In genomic region chr2:203893823-203894222, GRCh38 we compare ENCODE assay signal across 25 cellular contexts. TPM values are rescaled to one million over a fixed set of nuclear protein-coding genes. Genes with fewer than 3 reads are reported as not detected.
DNase-seq lines count a peak whose midpoint lies in the region; ATAC-seq and TF ChIP-seq lines count a peak whose summit lies in the region.
"Had no signal": no experiment of that assay in that cellular context is flagged by ENCODE, and none has a peak within 500 bp of the region (broad histone marks: within the 10 kb centered on the region; RNA-seq: fewer than 3 reads in every experiment).

No MANE protein-coding gene starts in this region.

- H3K27ac ChIP-seq in esophagus muscularis mucosa (replicated peaks in 1 of 4), result peak overlapping the region in 3 of 4 donors; percentile 35 to 52 (median 38)
- H3K27ac ChIP-seq: 22Rv1, cardiac muscle cell, neural progenitor cell, suprapubic skin had no signal

- H3K4me1 ChIP-seq in esophagus muscularis mucosa, result peaks cover 0 to 39% (median 16%) of the 10 kb centered on the region in 4 donors

- H3K9me3 ChIP-seq in esophagus muscularis mucosa, result no peaks in the 10 kb centered on the region
- H3K9me3 ChIP-seq: suprapubic skin had no signal

- H3K9me3 Mint-ChIP-seq in T-helper 1 cell treated with Interleukin-12 subunit alpha and Interleukin-12 subunit beta and Interleukin-4 antibody, amounts not matched to agents 30 μg/mL and 1 μg/mL, for 36 hours, result peaks cover under 1% of the 10 kb centered on the region
- H3K9me3 Mint-ChIP-seq: CD4-positive, alpha-beta memory T cell; dendritic cell treated with granulocyte-macrophage colony-stimulating factor and Interleukin-4, amounts not matched to agents 40 ng/mL and 50 ng/mL, for 4 days; neural progenitor cell had no signal

- H3K36me3 ChIP-seq in esophagus muscularis mucosa, result no peaks in the 10 kb centered on the region
- H3K36me3 ChIP-seq: cardiac muscle cell, neural progenitor cell, suprapubic skin had no signal

- intact Hi-C loops in Right ventricle myocardium superior (cut with DNase I), result no loop called here
- intact Hi-C loops in cardiac septum (cut with DNase I), result no loop called here
- intact Hi-C loops in esophagus muscularis mucosa (cut with DNase I), result no loop called here

- no peak for TF ChIP-seq EP300 in esophagus muscularis mucosa (IDR thresholded peaks at IDR 0.05)

- H3K4me1 Mint-ChIP-seq in T-helper 1 cell treated with Interleukin-12 subunit alpha and Interleukin-12 subunit beta and Interleukin-4 antibody, amounts not matched to agents 30 μg/mL and 1 μg/mL, for 36 hours (ENCODE audit: low read depth), result peaks cover 68% of the 10 kb centered on the region

- DNase-seq in T-helper 1 cell (no peak), Right ventricle myocardium superior (no peak), cardiac septum (ENCODE audit: low spot score) (no peak), esophagus muscularis mucosa (ENCODE audit: extremely low spot score) (no peak)
- DNase-seq in stimulated activated naive CD8-positive, alpha-beta T cell treated with anti-CD3 and anti-CD28 coated beads, Interleukin-15, Interleukin-2, amounts not matched to agents 100 U/mL and 50 U/mL, for 24 hours, result no peak
- DNase-seq: activated CD4-positive, CD25-positive, alpha-beta regulatory T cell; activated gamma-delta T cell; aorta; CD4-positive, alpha-beta memory T cell; islet precursor cell; KBM-7; NCI-H1417 treated with DMSO at 0.1 percent for 48 hours; NCI-H2081 treated with DMSO at 0.1 percent for 48 hours; OCI-M1 had no signal

- no peaks in the 10 kb centered on the region for H3K27me3 Mint-ChIP-seq in T-helper 1 cell treated with Interleukin-12 subunit alpha and Interleukin-12 subunit beta and Interleukin-4 antibody, amounts not matched to agents 30 μg/mL and 1 μg/mL, for 36 hours (ENCODE audit: low read depth)
- H3K27me3 Mint-ChIP-seq: dendritic cell treated with granulocyte-macrophage colony-stimulating factor and Interleukin-4, amounts not matched to agents 40 ng/mL and 50 ng/mL, for 4 days had no signal

- H3K4me3 Mint-ChIP-seq in T-helper 1 cell treated with Interleukin-12 subunit alpha and Interleukin-12 subunit beta and Interleukin-4 antibody, amounts not matched to agents 30 μg/mL and 1 μg/mL, for 36 hours, result peak overlapping the region; percentile 14
- H3K4me3 Mint-ChIP-seq: CD4-positive, alpha-beta memory T cell; dendritic cell treated with granulocyte-macrophage colony-stimulating factor and Interleukin-4, amounts not matched to agents 40 ng/mL and 50 ng/mL, for 4 days; neural progenitor cell had no signal

- no peak for TF ChIP-seq POLR2A in esophagus muscularis mucosa (IDR thresholded peaks at IDR 0.05; ENCODE audit: low read depth)

- 52% methylated on average over 7 of the region's 7 CpGs for WGBS in esophagus muscularis mucosa

- peak overlapping the region; percentile 56 for H3K27ac Mint-ChIP-seq in T-helper 1 cell treated with Interleukin-12 subunit alpha and Interleukin-12 subunit beta and Interleukin-4 antibody, amounts not matched to agents 30 μg/mL and 1 μg/mL, for 36 hours
- H3K27ac Mint-ChIP-seq: CD4-positive, alpha-beta memory T cell; neural progenitor cell had no signal

- H3K4me3 ChIP-seq in esophagus muscularis mucosa, result no peak overlapping the region
- H3K4me3 ChIP-seq: cardiac muscle cell, neural progenitor cell, suprapubic skin had no signal

- no peak for TF ChIP-seq CTCF in esophagus muscularis mucosa (IDR thresholded peaks at IDR 0.05)

- no peaks in the 10 kb centered on the region for H3K27me3 ChIP-seq in esophagus muscularis mucosa
- H3K27me3 ChIP-seq: cardiac muscle cell, neural progenitor cell, suprapubic skin had no signal

- H3K36me3 Mint-ChIP-seq in T-helper 1 cell treated with Interleukin-12 subunit alpha and Interleukin-12 subunit beta and Interleukin-4 antibody, amounts not matched to agents 30 μg/mL and 1 μg/mL, for 36 hours (ENCODE audit: low read depth), result peaks cover 12% of the 10 kb centered on the region
- H3K36me3 Mint-ChIP-seq: CD4-positive, alpha-beta memory T cell; neural progenitor cell had no signal

- ATAC-seq in Right ventricle myocardium superior (ENCODE audit: poor library complexity) (peak; percentile 54), GM18517 (IDR thresholded peaks at IDR 0.05; ENCODE audit: unreplicated experiment) (no peak), HG02642 (IDR thresholded peaks at IDR 0.05; ENCODE audit: poor library complexity, unreplicated experiment) (no peak)
- peak; percentile 4 for ATAC-seq in stimulated activated naive CD8-positive, alpha-beta T cell treated with anti-CD3 and anti-CD28 coated beads, Interleukin-15, Interleukin-2, amounts not matched to agents 100 U/mL and 50 U/mL, for 24 hours

RNA-seq across cellular contexts. Expression of gene CTLA4, which starts 26.3 kb away (rescaled TPM):
- total RNA-seq in Right ventricle myocardium superior (0.22 TPM), cardiac septum (not detected), esophagus muscularis mucosa (under 1 TPM in 1 of 4 donors, not detected in 3; 0.33 TPM)
- total RNA-seq: cardiac muscle cell, glomerular endothelial cell, HT1080, posterior vena cava had no signal

RNA-seq across cellular contexts. Expression of gene ICOS, which starts 42.7 kb away (rescaled TPM):
- total RNA-seq in Right ventricle myocardium superior, result not detected
- total RNA-seq in cardiac septum, result not detected
- under 1 TPM in 2 of 4 donors, not detected in 2; under 0.01 to 0.50 TPM for total RNA-seq in esophagus muscularis mucosa
- total RNA-seq: cardiac muscle cell, glomerular endothelial cell, HT1080 had no signal

Comparison
In these comparisons a context has a peak if more than half of its experiments do, and no peak if none do; other contexts are left out.
1. ATAC-seq: peak in Right ventricle myocardium superior (single experiment) and stimulated activated naive CD8-positive, alpha-beta T cell treated with anti-CD3 and anti-CD28 coated beads, Interleukin-15, Interleukin-2, amounts not matched to agents 100 U/mL and 50 U/mL, for 24 hours (single experiment); none in GM18517 (single experiment) and HG02642 (single experiment).